ENCODE assay signal across 11 cellular contexts in genomic region chrX:132481449-132481848, GRCh38. TPM values are rescaled to one million over a fixed set of nuclear protein-coding genes. Genes with fewer than 3 reads are reported as not detected.
A peak's percentile ranks its signal among the peaks of the same experiment; 100 is the strongest.
DNase-seq lines count a peak whose midpoint lies in the region; ATAC-seq, FAIRE-seq and TF ChIP-seq lines count a peak whose summit lies in the region.
"Had no signal": no experiment of that assay in that cellular context is flagged by ENCODE, and none has a peak within 500 bp of the region (broad histone marks: within the 10 kb centered on the region; RNA-seq: fewer than 3 reads in every experiment).

No MANE protein-coding gene starts in this region.

- H3K4me1 ChIP-seq in CD8-positive, alpha-beta T cell (ENCODE audit: insufficient read depth, low read length) = peaks cover 30% of the 10 kb centered on the region
- H3K4me1 ChIP-seq in astrocyte (ENCODE audit: insufficient read depth, low read length) = peaks cover 3% of the 10 kb centered on the region
- peaks cover 18 to 26% of the 10 kb centered on the region in 2 experiments for H3K4me1 ChIP-seq in neutrophil (ENCODE audit: control insufficient read depth in 1 of 2, insufficient read depth in 1 of 2, low read depth in 1 of 2, low read length in 1 of 2)

- H3K27ac Mint-ChIP-seq in CD8-positive, alpha-beta T cell = peak overlapping the region; percentile 93
- peak overlapping the region; percentile 7 for H3K27ac Mint-ChIP-seq in astrocyte (ENCODE audit: unreplicated experiment)

- FAIRE-seq in astrocyte (lab: Jason Lieb, UNC) = peak; percentile 56

- H4K20me1 ChIP-seq in astrocyte (ENCODE audit: insufficient read depth, low read length) = no peaks in the 10 kb centered on the region

- no peaks in the 10 kb centered on the region for H3K9me3 Mint-ChIP-seq in CD8-positive, alpha-beta T cell
- no peaks in the 10 kb centered on the region for H3K9me3 Mint-ChIP-seq in astrocyte (ENCODE audit: unreplicated experiment)
- H3K9me3 Mint-ChIP-seq: activated naive CD4-positive, alpha-beta T cell treated with anti-CD3 and anti-CD28 coated beads, Interleukin-2, amount 50 U/mL, for 72 hours had no signal

- H3K9ac ChIP-seq in astrocyte (ENCODE audit: low read length) = no peak overlapping the region

- H3K36me3 Mint-ChIP-seq in CD8-positive, alpha-beta T cell = no peaks in the 10 kb centered on the region
- no peaks in the 10 kb centered on the region for H3K36me3 Mint-ChIP-seq in astrocyte (ENCODE audit: low read depth, unreplicated experiment)
- H3K36me3 Mint-ChIP-seq: activated naive CD4-positive, alpha-beta T cell treated with anti-CD3 and anti-CD28 coated beads, Interleukin-2, amount 50 U/mL, for 72 hours had no signal

- no peaks in the 10 kb centered on the region for H3K9me3 ChIP-seq in CD8-positive, alpha-beta T cell (ENCODE audit: low read length)
- H3K9me3 ChIP-seq in astrocyte (ENCODE audit: insufficient read depth, low read depth, low read length) (no peaks in the 10 kb centered on the region), neutrophil (no peaks in the 10 kb centered on the region)

- intact Hi-C loops in CD8-positive, alpha-beta T cell (cut with DNase I, micrococcal nuclease) = loop anchor here in 1 of 2 experiments (1.0 to 10.0 kb wide), 3 partner anchors 8 to 627 kb away; partner anchors contain the start of gene MBNL3

- no peak for ATAC-seq in CD8-positive, alpha-beta T cell
- ATAC-seq in GM18873 (IDR thresholded peaks at IDR 0.05; ENCODE audit: low FRiP score, unreplicated experiment) (no peak), HG03135 (IDR thresholded peaks at IDR 0.05; ENCODE audit: unreplicated experiment) (no peak)

- no peak overlapping the region for H3K27ac ChIP-seq in CD8-positive, alpha-beta T cell (ENCODE audit: low read depth, low read length)
- no peak overlapping the region for H3K27ac ChIP-seq in astrocyte (ENCODE audit: low read depth, low read length)
- peak overlapping the region; percentile 75 for H3K27ac ChIP-seq in neutrophil

- no peak overlapping the region for H3K4me3 ChIP-seq in CD8-positive, alpha-beta T cell (ENCODE audit: low read depth, low read length)
- H3K4me3 ChIP-seq in astrocyte (ENCODE audit: insufficient read depth, low read depth, low read length) (no peak overlapping the region), neutrophil (ENCODE audit: low read depth in 1 of 2, low read length in 1 of 2) (no peak overlapping the region)

- no peaks in the 10 kb centered on the region for H3K79me2 ChIP-seq in astrocyte (ENCODE audit: insufficient read depth, low read length)

- H3K36me3 ChIP-seq in CD8-positive, alpha-beta T cell (ENCODE audit: insufficient read depth, low read length) = no peaks in the 10 kb centered on the region
- H3K36me3 ChIP-seq in astrocyte (ENCODE audit: insufficient read depth, low read length) (no peaks in the 10 kb centered on the region), neutrophil (no peaks in the 10 kb centered on the region)

- no peaks in the 10 kb centered on the region for H3K27me3 Mint-ChIP-seq in CD8-positive, alpha-beta T cell (ENCODE audit: low read depth)
- H3K27me3 Mint-ChIP-seq in astrocyte (ENCODE audit: low read depth, unreplicated experiment) = no peaks in the 10 kb centered on the region

- no peak for TF ChIP-seq CTCF in CD8-positive, alpha-beta T cell (IDR thresholded peaks at IDR 0.05)
- no peak for TF ChIP-seq CTCF in astrocyte (IDR thresholded peaks at IDR 0.05; ENCODE audit: insufficient read depth, low read depth, low read length)
- no peak for TF ChIP-seq CTCF in neutrophil (IDR thresholded peaks at IDR 0.05)

- H3K4me3 Mint-ChIP-seq in CD8-positive, alpha-beta T cell = peak overlapping the region; percentile 84
- H3K4me3 Mint-ChIP-seq in astrocyte (ENCODE audit: unreplicated experiment) = no peak overlapping the region

- no peak overlapping the region for H2AFZ ChIP-seq in astrocyte (ENCODE audit: low read depth, low read length)

- POLR2A ChIA-PET in CD8-positive, alpha-beta T cell (lab: Charles Lee) = interaction anchor here (1.3 to 3.0 kb wide), 2 partner anchors 8 to 16 kb away, joined by 3 to 28 read pairs; partner anchors contain the start of gene MBNL3

- CTCF ChIA-PET in CD8-positive, alpha-beta T cell (lab: Charles Lee) = interaction anchor here (1.3 to 2.5 kb wide), 3 partner anchors 9 to 263 kb away, joined by 3 to 8 read pairs (median 3); partner anchors contain the start of gene RAP2C

- no peaks in the 10 kb centered on the region for H3K27me3 ChIP-seq in CD8-positive, alpha-beta T cell (ENCODE audit: insufficient read depth, low read length)
- H3K27me3 ChIP-seq in astrocyte (ENCODE audit: insufficient read depth, low read length) (no peaks in the 10 kb centered on the region), neutrophil (no peaks in the 10 kb centered on the region)

- DNase-seq in CD8-positive, alpha-beta T cell = no peak
- DNase-seq in NAMALWA (ENCODE audit: low spot score) (peak; percentile 30), astrocyte (ENCODE audit: low read depth) (no peak), NCI-H2171 (lab: John Stamatoyannopoulos, UW) (no peak)
- no peak for DNase-seq in stimulated activated CD4-positive, alpha-beta T cell treated with anti-CD3 and anti-CD28 coated beads, Interleukin-15, amount 100 ng/mL, for 24 hours
- DNase-seq: DMS 273 treated with DMSO at 0.1 percent for 48 hours, hippocampal formation had no signal

- no peak overlapping the region for H3K4me2 ChIP-seq in astrocyte (ENCODE audit: low read length)

- peaks cover 62% of the 10 kb centered on the region for H3K4me1 Mint-ChIP-seq in CD8-positive, alpha-beta T cell (ENCODE audit: low read depth)
- H3K4me1 Mint-ChIP-seq in astrocyte (ENCODE audit: low read depth, unreplicated experiment) = peaks cover 6% of the 10 kb centered on the region

RNA-seq across cellular contexts. Expression of gene MBNL3, which starts 7.4 kb away (rescaled TPM):
- 10 to 100 TPM; 18.5 to 22.0 TPM for total RNA-seq in CD8-positive, alpha-beta T cell
- total RNA-seq in astrocyte = 3.5 and 4.1 TPM in 2 replicates
